25 cellular contexts compared by ENCODE assay signal in genomic region chr3:117763561-117763960, GRCh38.
"Had no signal": no experiment of that assay in that cellular context is flagged by ENCODE, and none has a peak within 500 bp of the region (broad histone marks: within the 10 kb centered on the region; RNA-seq: fewer than 3 reads in every experiment).

No MANE protein-coding gene starts in this region.

- H3K27me3 ChIP-seq: body of pancreas, Peyer's patch, SJSA1 had no signal

- DNase-seq: activated CD4-positive, alpha-beta T cell treated with anti-CD3 and anti-CD28 coated beads for 48 hours; activated CD4-positive, alpha-beta T cell treated with anti-CD3 and anti-CD28 coated beads, Interleukin-2, amount 50 U/mL, for 4 hours; activated CD4-positive, CD25-positive, alpha-beta regulatory T cell treated with anti-CD3 and anti-CD28 coated beads, Interleukin-2, amount 50 U/mL, for 72 hours; activated CD8-positive, alpha-beta memory T cell treated with anti-CD3 and anti-CD28 coated beads, Interleukin-2, amount 10 ng/mL, durations not matched to agents 7 days and 5 days; activated effector memory CD4-positive, alpha-beta T cell treated with Interleukin-2 at 50 U/mL for 16 hours; activated naive CD4-positive, alpha-beta T cell; activated T-cell treated with anti-CD3 and anti-CD28 coated beads, Interleukin-2, amount 50 U/mL, for 24 hours; aorta; body of pancreas; Kasumi-1; KBM-7; NCI-H1048; NCI-H146; NCI-H187 treated with DMSO at 0.1 percent for 48 hours; NCI-H2081 treated with DMSO at 0.1 percent for 48 hours; NCI-H446; NCI-H526 treated with DMSO at 0.1 percent for 48 hours; Peyer's patch; Right ventricle myocardium superior had no signal

- H3K4me1 ChIP-seq: body of pancreas, Peyer's patch, SJSA1 had no signal

- H3K4me3 ChIP-seq: body of pancreas, Peyer's patch, SJSA1 had no signal

- H3K9me3 ChIP-seq: Peyer's patch, SJSA1 had no signal

- H3K4me1 Mint-ChIP-seq: activated CD8-positive, alpha-beta memory T cell treated with anti-CD3 and anti-CD28 coated beads, Interleukin-2, amount 10 ng/mL, durations not matched to agents 7 days and 5 days; activated naive CD4-positive, alpha-beta T cell treated with anti-CD3 and anti-CD28 coated beads, Interleukin-2, amount 50 U/mL, for 24 hours had no signal

- H3K36me3 ChIP-seq: Peyer's patch, SJSA1 had no signal

- H3K27ac ChIP-seq: body of pancreas, Peyer's patch, RWPE1, SJSA1 had no signal

- H3K4me3 Mint-ChIP-seq: activated CD8-positive, alpha-beta memory T cell treated with anti-CD3 and anti-CD28 coated beads, Interleukin-2, amount 10 ng/mL, durations not matched to agents 7 days and 5 days; activated naive CD4-positive, alpha-beta T cell treated with anti-CD3 and anti-CD28 coated beads, Interleukin-2, amount 50 U/mL, for 24 hours; activated T-cell treated with anti-CD3 and anti-CD28 coated beads, Interleukin-2, amount 50 U/mL, for 24 hours; activated T-helper 1 cell treated with anti-CD3 and anti-CD28 coated beads, Interleukin-12 subunit alpha, Interleukin-12 subunit beta, Interleukin-2, Interleukin-4 antibody, amounts not matched to agents 30 ng/mL and 10 ng/mL and 1 ng/mL, durations not matched to agents 14 hours and 24 hours and 36 hours; T-helper 1 cell treated with Interleukin-12 subunit alpha and Interleukin-12 subunit beta and Interleukin-4 antibody, amounts not matched to agents 30 μg/mL and 1 μg/mL, for 36 hours; WTC11 had no signal

- ATAC-seq: activated CD8-positive, alpha-beta memory T cell treated with anti-CD3 and anti-CD28 coated beads, Interleukin-2, amount 10 ng/mL, durations not matched to agents 7 days and 5 days; body of pancreas; WTC11 had no signal

- H3K27me3 Mint-ChIP-seq: activated CD8-positive, alpha-beta memory T cell treated with anti-CD3 and anti-CD28 coated beads, Interleukin-2, amount 10 ng/mL, durations not matched to agents 7 days and 5 days; activated naive CD4-positive, alpha-beta T cell treated with anti-CD3 and anti-CD28 coated beads, Interleukin-2, amount 50 U/mL, for 24 hours; activated T-cell treated with anti-CD3 and anti-CD28 coated beads, Interleukin-2, amount 50 U/mL, for 24 hours had no signal

- H3K36me3 Mint-ChIP-seq: activated CD8-positive, alpha-beta memory T cell treated with anti-CD3 and anti-CD28 coated beads, Interleukin-2, amount 10 ng/mL, durations not matched to agents 7 days and 5 days; activated naive CD4-positive, alpha-beta T cell treated with anti-CD3 and anti-CD28 coated beads, Interleukin-2, amount 50 U/mL, for 24 hours; WTC11 had no signal

- H3K27ac Mint-ChIP-seq: activated CD8-positive, alpha-beta memory T cell treated with anti-CD3 and anti-CD28 coated beads, Interleukin-2, amount 10 ng/mL, durations not matched to agents 7 days and 5 days; activated naive CD4-positive, alpha-beta T cell treated with anti-CD3 and anti-CD28 coated beads, Interleukin-2, amount 50 U/mL, for 24 hours; activated T-cell treated with anti-CD3 and anti-CD28 coated beads, Interleukin-2, amount 50 U/mL, for 24 hours; activated T-helper 1 cell treated with anti-CD3 and anti-CD28 coated beads, Interleukin-12 subunit alpha, Interleukin-12 subunit beta, Interleukin-2, Interleukin-4 antibody, amounts not matched to agents 30 ng/mL and 10 ng/mL and 1 ng/mL, durations not matched to agents 14 hours and 24 hours and 36 hours; T-helper 1 cell treated with Interleukin-12 subunit alpha and Interleukin-12 subunit beta and Interleukin-4 antibody, amounts not matched to agents 30 μg/mL and 1 μg/mL, for 36 hours; WTC11 had no signal

- H3K9me3 Mint-ChIP-seq: T-helper 1 cell treated with Interleukin-12 subunit alpha and Interleukin-12 subunit beta and Interleukin-4 antibody, amounts not matched to agents 30 μg/mL and 1 μg/mL, for 36 hours had no signal
